In the genomic region with DNA sequence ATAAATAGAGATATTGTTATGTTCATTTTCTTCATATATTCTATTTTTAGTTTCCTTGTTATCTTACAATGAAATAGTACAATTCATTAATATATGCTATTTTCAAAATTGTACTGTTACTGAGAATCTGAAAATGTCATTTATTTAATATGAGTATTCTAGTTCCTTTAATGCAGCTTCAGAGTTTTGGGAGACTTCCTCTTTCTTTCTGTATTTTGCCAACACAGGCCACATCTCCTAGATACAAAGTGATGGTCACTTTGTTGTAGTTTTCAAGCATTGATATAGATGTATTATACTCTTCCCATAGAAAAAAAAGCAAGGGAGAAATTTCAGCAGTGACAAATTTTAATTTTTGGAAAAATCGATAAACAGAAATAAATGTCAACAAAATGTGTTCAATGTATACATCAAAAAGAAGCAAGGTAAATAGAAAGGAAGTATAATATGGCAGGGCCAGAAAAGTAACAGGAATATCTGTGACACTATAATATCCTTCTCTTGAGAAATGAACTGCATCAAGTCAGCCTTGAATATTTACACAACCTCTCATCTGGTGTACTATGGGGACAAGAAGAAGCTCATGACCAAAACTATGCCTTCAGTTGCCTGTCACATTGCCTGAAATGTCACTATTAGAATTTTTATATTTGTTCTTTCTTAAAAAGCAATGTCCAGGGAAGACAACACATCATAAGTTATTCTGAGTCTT, we compare ENCODE assay signal across 13 cellular contexts.
DNase-seq lines count a peak whose midpoint lies in the region; ATAC-seq and TF ChIP-seq lines count a peak whose summit lies in the region.
"Had no signal": no experiment of that assay in that cellular context is flagged by ENCODE, and none has a peak within 500 bp of the region (broad histone marks: within the 10 kb centered on the region; RNA-seq: fewer than 3 reads in every experiment).

No MANE protein-coding gene starts in this region.

- H3K36me3 ChIP-seq in tibial artery (no peaks in the 10 kb centered on the region), upper lobe of right lung (no peaks in the 10 kb centered on the region)

- TF ChIP-seq CTCF in tibial artery (IDR thresholded peaks at IDR 0.05) (no peak), upper lobe of right lung (IDR thresholded peaks at IDR 0.05) (no peak), H9 (conservative IDR thresholded peaks at IDR 0.05) (no peak)

- no peak overlapping the region for H3K27ac Mint-ChIP-seq in H9

- no peak overlapping the region for H3K4me3 ChIP-seq in tibial artery
- H3K4me3 ChIP-seq in upper lobe of right lung = no peak overlapping the region

- H3K79me2 ChIP-seq in H9 (ENCODE audit: insufficient read depth, low read length) = no peaks in the 10 kb centered on the region
- H3K79me2 ChIP-seq: parathyroid adenoma had no signal

- no peaks in the 10 kb centered on the region for H3K23me2 ChIP-seq in H9 (ENCODE audit: insufficient read length, low read depth, low read length, poor library complexity, severe bottlenecking)

- no peak overlapping the region for H3K23ac ChIP-seq in H9 (ENCODE audit: insufficient read length, low read depth, low read length)

- no peak overlapping the region for H2BK120ac ChIP-seq in H9 (ENCODE audit: low read depth, low read length, poor library complexity, severe bottlenecking)

- H3K9me3 ChIP-seq in tibial artery (no peaks in the 10 kb centered on the region), upper lobe of right lung (no peaks in the 10 kb centered on the region), H9 (ENCODE audit: control insufficient read depth, low read depth, low read length) (no peaks in the 10 kb centered on the region)

- no peak overlapping the region for H4K91ac ChIP-seq in H9 (ENCODE audit: insufficient read length, low read depth, low read length)

- H2BK12ac ChIP-seq in H9 (ENCODE audit: insufficient read length, low read depth, low read length) = no peak overlapping the region

- H3K27me3 ChIP-seq in tibial artery (no peaks in the 10 kb centered on the region), upper lobe of right lung (no peaks in the 10 kb centered on the region), H9 (ENCODE audit: insufficient read depth, low read length) (no peaks in the 10 kb centered on the region)
- H3K27me3 ChIP-seq: foreskin keratinocyte had no signal

- no peak overlapping the region for H2AFZ ChIP-seq in H9 (ENCODE audit: low read length)
- H2AFZ ChIP-seq: parathyroid adenoma had no signal

- H4K20me1 ChIP-seq in H9 (ENCODE audit: control insufficient read depth, insufficient read depth, insufficient read length) = no peaks in the 10 kb centered on the region

- H3K36me3 Mint-ChIP-seq in H9 (ENCODE audit: insufficient read depth in 1 of 3, low read depth in 3 of 3) = no peaks in the 10 kb centered on the region

- peak; percentile 31 for ATAC-seq in GM19043 (IDR thresholded peaks at IDR 0.05; ENCODE audit: low read depth, unreplicated experiment)
- ATAC-seq in HG02571 (IDR thresholded peaks at IDR 0.05; ENCODE audit: unreplicated experiment) = peak; percentile 35
- ATAC-seq in HG03280 (IDR thresholded peaks at IDR 0.05; ENCODE audit: unreplicated experiment) = peak; percentile 17
- ATAC-seq in upper lobe of right lung = no peak
- ATAC-seq: foreskin keratinocyte had no signal

- H2AK5ac ChIP-seq in H9 (ENCODE audit: insufficient read length, low read length) = no peak overlapping the region

- no peak overlapping the region for H3K18ac ChIP-seq in H9 (ENCODE audit: insufficient read length, low read depth, low read length)

- H3K27me3 Mint-ChIP-seq in H9 (ENCODE audit: low read depth) = no peaks in the 10 kb centered on the region; the same call in 1 of the 2 replicates

- no peak overlapping the region for H3T11ph ChIP-seq in H9 (ENCODE audit: low read length)

- DNase-seq in SKM-1 treated with dmso at 0.1 percent for 144 hours (lab: John Stamatoyannopoulos, UW; ENCODE audit: unreplicated experiment) (peak; percentile 46), tibial artery (no peak), upper lobe of right lung (no peak), H9 (no peak)
- DNase-seq in stimulated activated CD4-positive, alpha-beta T cell treated with anti-CD3 and anti-CD28 coated beads, Interleukin-4, amount 100 ng/mL, for 4 hours = no peak
- DNase-seq: activated CD4-positive, CD25-positive, alpha-beta regulatory T cell; activated effector memory CD4-positive, alpha-beta T cell treated with Interleukin-2 at 50 U/mL for 16 hours; foreskin keratinocyte; NCI-H2081 treated with DMSO at 0.1 percent for 48 hours had no signal

- H3K4me1 ChIP-seq in tibial artery (no peaks in the 10 kb centered on the region), upper lobe of right lung (no peaks in the 10 kb centered on the region), H9 (ENCODE audit: insufficient read depth, low read length) (peaks cover 2% of the 10 kb centered on the region; the same call in 1 of the 2 replicates)
- H3K4me1 ChIP-seq: foreskin keratinocyte, parathyroid adenoma had no signal

- no peak overlapping the region for H3K4me3 Mint-ChIP-seq in H9

- no peak overlapping the region for H3K9ac ChIP-seq in H9 (ENCODE audit: extremely low read depth, insufficient read length, low read length)
- H3K9ac ChIP-seq: parathyroid adenoma had no signal

- no peak overlapping the region for H2BK15ac ChIP-seq in H9 (ENCODE audit: low read depth, low read length)

- H2BK20ac ChIP-seq in H9 (ENCODE audit: low read depth, low read length, poor library complexity, severe bottlenecking) = no peak overlapping the region

- no peak overlapping the region for H2BK5ac ChIP-seq in H9 (ENCODE audit: insufficient read length, low read length)

- no peaks in the 10 kb centered on the region for H3K79me1 ChIP-seq in H9 (ENCODE audit: insufficient read depth, low read depth, low read length, poor library complexity, severe bottlenecking)

- no peaks in the 10 kb centered on the region for H3K9me3 Mint-ChIP-seq in H9

- no peak overlapping the region for H3K56ac ChIP-seq in H9 (ENCODE audit: insufficient read length, low read depth, low read length)

- H3K4ac ChIP-seq in H9 (ENCODE audit: low read depth, low read length) = no peak overlapping the region

- H3K27ac ChIP-seq in tibial artery (no peak overlapping the region), upper lobe of right lung (no peak overlapping the region), H9 (ENCODE audit: insufficient read length, low read depth, low read length) (no peak overlapping the region)
- H3K27ac ChIP-seq: foreskin keratinocyte, parathyroid adenoma had no signal

- no peak overlapping the region for H3K14ac ChIP-seq in H9 (ENCODE audit: insufficient read depth, low read length)

- intact Hi-C loops in tibial artery (cut with DNase I; ENCODE audit: low total_unique reads) = no loop called here
- intact Hi-C loops in upper lobe of right lung (cut with DNase I) = no loop called here

- H4K8ac ChIP-seq in H9 (replicated peaks; ENCODE audit: insufficient read length, low read depth, low read length) = no peak overlapping the region

- H4K5ac ChIP-seq in H9 (ENCODE audit: insufficient read length, low read depth, low read length) = no peak overlapping the region

- no peak overlapping the region for H3K4me2 ChIP-seq in H9 (ENCODE audit: insufficient read depth, insufficient read length, low read length)

- peaks cover 25% of the 10 kb centered on the region in 2 experiments for H3K4me1 Mint-ChIP-seq in H9

- no CpG with 5 or more reads among the region's 1 CpG for WGBS in H9 (ENCODE audit: extremely low coverage, insufficient read length, low lambda C conversion rate)
